In the genomic region with DNA sequence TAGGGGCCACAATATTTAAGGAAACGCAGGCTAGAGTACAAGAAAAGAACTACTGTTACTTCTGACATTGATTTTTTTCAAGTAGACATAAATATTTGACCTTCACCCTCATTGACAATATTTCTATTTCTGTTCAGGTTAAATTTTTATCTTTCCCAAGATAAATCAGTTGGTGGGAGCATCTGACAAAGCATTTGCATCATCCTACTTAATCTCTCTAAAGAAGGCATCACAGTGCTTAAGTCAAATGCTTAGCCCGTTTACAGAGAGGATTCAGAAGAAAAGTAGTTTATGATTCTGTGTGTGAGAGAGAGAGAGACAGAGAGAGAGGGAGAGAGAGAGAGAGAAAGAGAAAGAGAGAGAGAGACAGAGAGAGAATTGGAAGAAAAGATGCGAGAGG, we compare ENCODE assay signal across 27 cellular contexts.
A peak's percentile ranks its signal among the peaks of the same experiment; 100 is the strongest.
DNase-seq lines count a peak whose midpoint lies in the region; ATAC-seq, FAIRE-seq and TF ChIP-seq lines count a peak whose summit lies in the region.
"Had no signal": no experiment of that assay in that cellular context is flagged by ENCODE, and none has a peak within 500 bp of the region (broad histone marks: within the 10 kb centered on the region; RNA-seq: fewer than 3 reads in every experiment).

No MANE protein-coding gene starts in this region.

- peaks cover 14% of the 10 kb centered on the region for H3K4me1 ChIP-seq in astrocyte (ENCODE audit: insufficient read depth, low read length)
- peaks cover 0 to 3% of the 10 kb centered on the region in 2 donors for H3K4me1 ChIP-seq in neuronal stem cell (ENCODE audit: control insufficient read depth in 2 of 2, insufficient read depth in 1 of 2, low read depth in 1 of 2, low read length in 2 of 2)
- H3K4me1 ChIP-seq: prostate gland had no signal

- no peaks in the 10 kb centered on the region for H3K27me3 Mint-ChIP-seq in astrocyte (ENCODE audit: low read depth, unreplicated experiment)
- H3K27me3 Mint-ChIP-seq: activated CD4-positive, alpha-beta T cell treated with anti-CD3 and anti-CD28 coated beads, Interleukin-2, amount 10 ng/mL, durations not matched to agents 24 days and 14 days; IgD-negative memory B cell had no signal

- H3K9ac ChIP-seq in astrocyte (ENCODE audit: low read length) (peak overlapping the region; percentile 62), neuronal stem cell (ENCODE audit: low read depth, low read length, poor library complexity) (no peak overlapping the region)

- no peaks in the 10 kb centered on the region for H3K9me3 Mint-ChIP-seq in astrocyte (ENCODE audit: unreplicated experiment)
- H3K9me3 Mint-ChIP-seq: neural crest cell had no signal

- H2BK120ac ChIP-seq in neuronal stem cell (ENCODE audit: low read depth, low read length) = no peak overlapping the region

- no peak overlapping the region for H2BK5ac ChIP-seq in neuronal stem cell (ENCODE audit: low read length)

- no peak overlapping the region for H4K8ac ChIP-seq in neuronal stem cell (ENCODE audit: low read depth, low read length)

- no peaks in the 10 kb centered on the region for H3K36me3 ChIP-seq in astrocyte (ENCODE audit: insufficient read depth, low read length)
- no peaks in the 10 kb centered on the region for H3K36me3 ChIP-seq in neuronal stem cell (replicated peaks in 1 of 2; ENCODE audit: control insufficient read depth in 2 of 2, insufficient read depth in 2 of 2, low read length in 2 of 2)
- H3K36me3 ChIP-seq: prostate gland had no signal

- H2AK5ac ChIP-seq in neuronal stem cell (ENCODE audit: low read depth, low read length) = no peak overlapping the region

- no peak overlapping the region for H3K4ac ChIP-seq in neuronal stem cell (ENCODE audit: low read length)

- no peak overlapping the region for H3K27ac Mint-ChIP-seq in astrocyte (ENCODE audit: unreplicated experiment)
- H3K27ac Mint-ChIP-seq: activated CD4-positive, alpha-beta T cell treated with anti-CD3 and anti-CD28 coated beads, Interleukin-2, amount 10 ng/mL, durations not matched to agents 24 days and 14 days; activated naive CD4-positive, alpha-beta T cell treated with anti-CD3 and anti-CD28 coated beads, Interleukin-2, amount 50 U/mL, for 72 hours; activated T-helper 1 cell treated with anti-CD3 and anti-CD28 coated beads, Interleukin-12 subunit alpha, Interleukin-12 subunit beta, Interleukin-2, Interleukin-4 antibody, amounts not matched to agents 30 ng/mL and 10 ng/mL and 1 ng/mL, durations not matched to agents 14 hours and 24 hours and 36 hours; CD8-positive, alpha-beta T cell; IgD-negative memory B cell; stimulated activated effector memory CD8-positive, alpha-beta T cell treated with anti-CD3 and anti-CD28 coated beads, Interleukin-12 subunit alpha, Interleukin-12 subunit beta, amount 100 ng/mL, for 72 hours had no signal

- no peak overlapping the region for H3K14ac ChIP-seq in neuronal stem cell (ENCODE audit: low read length)

- H3K36me3 Mint-ChIP-seq in astrocyte (ENCODE audit: low read depth, unreplicated experiment) = no peaks in the 10 kb centered on the region
- H3K36me3 Mint-ChIP-seq: activated naive CD4-positive, alpha-beta T cell treated with anti-CD3 and anti-CD28 coated beads, Interleukin-2, amount 50 U/mL, for 72 hours; CD8-positive, alpha-beta T cell; IgD-negative memory B cell; stimulated activated effector memory CD8-positive, alpha-beta T cell treated with anti-CD3 and anti-CD28 coated beads, Interleukin-12 subunit alpha, Interleukin-12 subunit beta, amount 100 ng/mL, for 72 hours had no signal

- DNase-seq in DMS53 treated with DMSO at 0.1 percent for 48 hours (lab: John Stamatoyannopoulos, UW; ENCODE audit: unreplicated experiment) (peak; percentile 38), NCI-H69 (lab: John Stamatoyannopoulos, UW) (peak; percentile 45), astrocyte (ENCODE audit: low read depth) (peak; percentile 4), neuronal stem cell (ENCODE audit: low spot score) (no peak), GM10266 (ENCODE audit: extremely low spot score) (no peak)
- DNase-seq: activated CD4-positive, alpha-beta T cell treated with anti-CD3 and anti-CD28 coated beads, Interleukin-2, amount 10 ng/mL, durations not matched to agents 24 days and 14 days; CD8-positive, alpha-beta T cell; DMS79; effector CD8-positive, alpha-beta T cell; hippocampal formation; NCI-H1436 treated with DMSO at 0.1 percent for 48 hours; NCI-H2171; stimulated activated CD4-positive, alpha-beta T cell treated with anti-CD3 and anti-CD28 coated beads, Interleukin-1b, Interleukin-23, amount 100 ng/mL, for 48 hours; T-helper 2 cell had no signal

- H2BK15ac ChIP-seq in neuronal stem cell (ENCODE audit: low read length) = no peak overlapping the region

- no peaks in the 10 kb centered on the region for H3K27me3 ChIP-seq in astrocyte (ENCODE audit: insufficient read depth, low read length)
- H3K27me3 ChIP-seq in neuronal stem cell (ENCODE audit: control insufficient read depth in 3 of 3, insufficient read depth in 3 of 3, low read depth in 1 of 3, low read length in 3 of 3) = no peaks in the 10 kb centered on the region

- H3K9me3 ChIP-seq in astrocyte (ENCODE audit: insufficient read depth, low read depth, low read length) (no peaks in the 10 kb centered on the region), neuronal stem cell (replicated peaks in 1 of 2; ENCODE audit: control insufficient read depth in 2 of 2, insufficient read depth in 1 of 2, low read depth in 1 of 2, low read length in 2 of 2) (no peaks in the 10 kb centered on the region)
- H3K9me3 ChIP-seq: prostate gland had no signal

- peak overlapping the region; percentile 74 for H3K27ac ChIP-seq in astrocyte (ENCODE audit: low read depth, low read length)
- no peak overlapping the region for H3K27ac ChIP-seq in neuronal stem cell (replicated peaks; ENCODE audit: low read length)
- H3K27ac ChIP-seq: HL-60, prostate gland had no signal

- H3K4me3 ChIP-seq in astrocyte (ENCODE audit: insufficient read depth, low read depth, low read length) = no peak overlapping the region
- H3K4me3 ChIP-seq in neuronal stem cell (ENCODE audit: low read length in 2 of 2) = no peak overlapping the region
- H3K4me3 ChIP-seq: GM12878, prostate gland had no signal

- H3K23ac ChIP-seq in neuronal stem cell (ENCODE audit: low read depth, low read length, poor library complexity) = no peak overlapping the region

- no peak overlapping the region for H2BK12ac ChIP-seq in neuronal stem cell (ENCODE audit: low read length)

- H2AFZ ChIP-seq in astrocyte (ENCODE audit: low read depth, low read length) (no peak overlapping the region), neuronal stem cell (ENCODE audit: low read length) (peak overlapping the region; percentile 59)

- no peaks in the 10 kb centered on the region for H3K79me1 ChIP-seq in neuronal stem cell (ENCODE audit: low read depth, low read length)

- H3K4me1 Mint-ChIP-seq in astrocyte (ENCODE audit: low read depth, unreplicated experiment) = no peaks in the 10 kb centered on the region
- H3K4me1 Mint-ChIP-seq: activated CD4-positive, alpha-beta T cell treated with anti-CD3 and anti-CD28 coated beads, Interleukin-2, amount 10 ng/mL, durations not matched to agents 24 days and 14 days; IgD-negative memory B cell; stimulated activated effector memory CD8-positive, alpha-beta T cell treated with anti-CD3 and anti-CD28 coated beads, Interleukin-12 subunit alpha, Interleukin-12 subunit beta, amount 100 ng/mL, for 72 hours had no signal

- H4K91ac ChIP-seq in neuronal stem cell (ENCODE audit: low read depth, low read length, poor library complexity) = no peak overlapping the region

- no peak for TF ChIP-seq CTCF in astrocyte (IDR thresholded peaks at IDR 0.05; ENCODE audit: insufficient read depth, low read depth, low read length)
- TF ChIP-seq CTCF in GM10266 (IDR thresholded peaks at IDR 0.05; ENCODE audit: control insufficient read depth, insufficient read depth, low read depth, missing control alignments) = no peak

- H3K79me2 ChIP-seq in astrocyte (ENCODE audit: insufficient read depth, low read length) = peaks cover 4% of the 10 kb centered on the region

- FAIRE-seq in astrocyte (lab: Jason Lieb, UNC) = no peak
- FAIRE-seq: frontal cortex, GM12878, islet of Langerhans, urothelium cell line had no signal

- no peaks in the 10 kb centered on the region for H4K20me1 ChIP-seq in astrocyte (ENCODE audit: insufficient read depth, low read length)

- no peak overlapping the region for H3K4me3 Mint-ChIP-seq in astrocyte (ENCODE audit: unreplicated experiment)
- H3K4me3 Mint-ChIP-seq: activated CD4-positive, alpha-beta T cell treated with anti-CD3 and anti-CD28 coated beads, Interleukin-2, amount 10 ng/mL, durations not matched to agents 24 days and 14 days; activated T-helper 1 cell treated with anti-CD3 and anti-CD28 coated beads, Interleukin-12 subunit alpha, Interleukin-12 subunit beta, Interleukin-2, Interleukin-4 antibody, amounts not matched to agents 30 ng/mL and 10 ng/mL and 1 ng/mL, durations not matched to agents 14 hours and 24 hours and 36 hours; CD8-positive, alpha-beta T cell; IgD-negative memory B cell; neural crest cell; stimulated activated effector memory CD8-positive, alpha-beta T cell treated with anti-CD3 and anti-CD28 coated beads, Interleukin-12 subunit alpha, Interleukin-12 subunit beta, amount 100 ng/mL, for 72 hours had no signal

- WGBS in neuronal stem cell (ENCODE audit: extremely low coverage in 2 of 2, insufficient read length in 2 of 2, insufficient replicate concordance in 1 of 2), 2 donors = no CpG with 5 or more reads among the region's 3 CpGs

- peak overlapping the region; percentile 55 for H3K4me2 ChIP-seq in astrocyte (ENCODE audit: low read length)
- H3K4me2 ChIP-seq in neuronal stem cell (ENCODE audit: insufficient read depth, low read length, poor library complexity, severe bottlenecking) = no peak overlapping the region

- no peak overlapping the region for H3K18ac ChIP-seq in neuronal stem cell (ENCODE audit: low read length)

- ATAC-seq in HG03095 (IDR thresholded peaks at IDR 0.05; ENCODE audit: unreplicated experiment) (no peak), GM18520 (IDR thresholded peaks at IDR 0.05; ENCODE audit: unreplicated experiment) (no peak)
- ATAC-seq: activated naive CD4-positive, alpha-beta T cell treated with anti-CD3 and anti-CD28 coated beads, Interleukin-2, amount 50 U/mL, for 72 hours; CD8-positive, alpha-beta T cell; GM12878; stimulated activated effector memory CD8-positive, alpha-beta T cell treated with anti-CD3 and anti-CD28 coated beads, Interleukin-12 subunit alpha, Interleukin-12 subunit beta, amount 100 ng/mL, for 72 hours had no signal

Comparison
In these comparisons a context has a peak if more than half of its experiments do, and no peak if none do; other contexts are left out.
1. DNase-seq: peak in DMS53 treated with DMSO at 0.1 percent for 48 hours (single experiment), NCI-H69 (single experiment) and astrocyte (single experiment); none in neuronal stem cell (single experiment) and GM10266 (single experiment).